Comparison of ENCODE assay signal across 1 cellular context in the genomic region with DNA sequence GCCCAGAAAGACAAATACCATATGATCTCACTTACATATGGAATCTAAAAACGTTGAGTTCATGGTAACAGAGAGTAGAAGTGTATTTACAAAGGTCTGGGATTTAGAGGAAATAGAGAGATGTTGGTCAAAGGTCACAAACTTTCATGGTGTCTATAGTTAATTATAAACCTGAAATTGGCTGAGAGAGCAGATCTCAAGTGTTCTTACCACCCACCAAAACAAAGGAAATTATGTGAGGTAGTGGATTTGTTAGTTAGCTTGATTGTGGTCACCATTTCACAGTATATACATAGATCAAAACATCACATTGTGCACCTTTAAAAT.
TF ChIP-seq lines count a peak whose summit lies in the region.

No MANE protein-coding gene starts in this region.

TF ChIP-seq in HepG2, 621 proteins besides CTCF, POLR2A, EP300 and RAD21 (continued from another document):
- TF ChIP-seq, protein P1, sequence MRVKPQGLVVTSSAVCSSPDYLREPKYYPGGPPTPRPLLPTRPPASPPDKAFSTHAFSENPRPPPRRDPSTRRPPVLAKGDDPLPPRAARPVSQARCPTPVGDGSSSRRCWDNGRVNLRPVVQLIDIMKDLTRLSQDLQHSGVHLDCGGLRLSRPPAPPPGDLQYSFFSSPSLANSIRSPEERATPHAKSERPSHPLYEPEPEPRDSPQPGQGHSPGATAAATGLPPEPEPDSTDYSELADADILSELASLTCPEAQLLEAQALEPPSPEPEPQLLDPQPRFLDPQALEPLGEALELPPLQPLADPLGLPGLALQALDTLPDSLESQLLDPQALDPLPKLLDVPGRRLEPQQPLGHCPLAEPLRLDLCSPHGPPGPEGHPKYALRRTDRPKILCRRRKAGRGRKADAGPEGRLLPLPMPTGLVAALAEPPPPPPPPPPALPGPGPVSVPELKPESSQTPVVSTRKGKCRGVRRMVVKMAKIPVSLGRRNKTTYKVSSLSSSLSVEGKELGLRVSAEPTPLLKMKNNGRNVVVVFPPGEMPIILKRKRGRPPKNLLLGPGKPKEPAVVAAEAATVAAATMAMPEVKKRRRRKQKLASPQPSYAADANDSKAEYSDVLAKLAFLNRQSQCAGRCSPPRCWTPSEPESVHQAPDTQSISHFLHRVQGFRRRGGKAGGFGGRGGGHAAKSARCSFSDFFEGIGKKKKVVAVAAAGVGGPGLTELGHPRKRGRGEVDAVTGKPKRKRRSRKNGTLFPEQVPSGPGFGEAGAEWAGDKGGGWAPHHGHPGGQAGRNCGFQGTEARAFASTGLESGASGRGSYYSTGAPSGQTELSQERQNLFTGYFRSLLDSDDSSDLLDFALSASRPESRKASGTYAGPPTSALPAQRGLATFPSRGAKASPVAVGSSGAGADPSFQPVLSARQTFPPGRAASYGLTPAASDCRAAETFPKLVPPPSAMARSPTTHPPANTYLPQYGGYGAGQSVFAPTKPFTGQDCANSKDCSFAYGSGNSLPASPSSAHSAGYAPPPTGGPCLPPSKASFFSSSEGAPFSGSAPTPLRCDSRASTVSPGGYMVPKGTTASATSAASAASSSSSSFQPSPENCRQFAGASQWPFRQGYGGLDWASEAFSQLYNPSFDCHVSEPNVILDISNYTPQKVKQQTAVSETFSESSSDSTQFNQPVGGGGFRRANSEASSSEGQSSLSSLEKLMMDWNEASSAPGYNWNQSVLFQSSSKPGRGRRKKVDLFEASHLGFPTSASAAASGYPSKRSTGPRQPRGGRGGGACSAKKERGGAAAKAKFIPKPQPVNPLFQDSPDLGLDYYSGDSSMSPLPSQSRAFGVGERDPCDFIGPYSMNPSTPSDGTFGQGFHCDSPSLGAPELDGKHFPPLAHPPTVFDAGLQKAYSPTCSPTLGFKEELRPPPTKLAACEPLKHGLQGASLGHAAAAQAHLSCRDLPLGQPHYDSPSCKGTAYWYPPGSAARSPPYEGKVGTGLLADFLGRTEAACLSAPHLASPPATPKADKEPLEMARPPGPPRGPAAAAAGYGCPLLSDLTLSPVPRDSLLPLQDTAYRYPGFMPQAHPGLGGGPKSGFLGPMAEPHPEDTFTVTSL (CRISPR knock-in tag; IDR thresholded peaks at IDR 0.05; ENCODE audit: borderline replicate concordance), result peak; percentile 60; the same call in 1 of the 2 replicates
- TF ChIP-seq MTF2 (CRISPR knock-in tag; IDR thresholded peaks at IDR 0.05; ENCODE audit: borderline replicate concordance), result no peak
- TF ChIP-seq ZNF230 (CRISPR knock-in tag; IDR thresholded peaks at IDR 0.05), result no peak
- TF ChIP-seq, protein P2, sequence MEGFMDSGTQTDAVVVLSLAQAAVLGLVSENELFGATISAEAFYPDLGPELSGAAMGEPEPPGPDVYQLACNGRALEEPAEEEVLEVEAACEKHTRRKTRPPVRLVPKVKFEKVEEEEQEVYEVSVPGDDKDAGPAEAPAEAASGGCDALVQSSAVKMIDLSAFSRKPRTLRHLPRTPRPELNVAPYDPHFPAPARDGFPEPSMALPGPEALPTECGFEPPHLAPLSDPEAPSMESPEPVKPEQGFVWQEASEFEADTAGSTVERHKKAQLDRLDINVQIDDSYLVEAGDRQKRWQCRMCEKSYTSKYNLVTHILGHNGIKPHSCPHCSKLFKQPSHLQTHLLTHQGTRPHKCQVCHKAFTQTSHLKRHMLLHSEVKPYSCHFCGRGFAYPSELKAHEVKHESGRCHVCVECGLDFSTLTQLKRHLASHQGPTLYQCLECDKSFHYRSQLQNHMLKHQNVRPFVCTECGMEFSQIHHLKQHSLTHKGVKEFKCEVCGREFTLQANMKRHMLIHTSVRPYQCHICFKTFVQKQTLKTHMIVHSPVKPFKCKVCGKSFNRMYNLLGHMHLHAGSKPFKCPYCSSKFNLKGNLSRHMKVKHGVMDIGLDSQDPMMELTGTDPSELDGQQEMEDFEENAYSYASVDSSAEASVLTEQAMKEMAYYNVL (CRISPR knock-in tag; IDR thresholded peaks at IDR 0.05; ENCODE audit: borderline replicate concordance), result no peak
- TF ChIP-seq ZNF264 (CRISPR knock-in tag; IDR thresholded peaks at IDR 0.05), result 0 out of 2 replicates have a peak, but pooled peaks have one; percentile 27
- TF ChIP-seq JARID2 (CRISPR knock-in tag; IDR thresholded peaks at IDR 0.05; ENCODE audit: insufficient replicate concordance), result no peak
- TF ChIP-seq, protein P3, sequence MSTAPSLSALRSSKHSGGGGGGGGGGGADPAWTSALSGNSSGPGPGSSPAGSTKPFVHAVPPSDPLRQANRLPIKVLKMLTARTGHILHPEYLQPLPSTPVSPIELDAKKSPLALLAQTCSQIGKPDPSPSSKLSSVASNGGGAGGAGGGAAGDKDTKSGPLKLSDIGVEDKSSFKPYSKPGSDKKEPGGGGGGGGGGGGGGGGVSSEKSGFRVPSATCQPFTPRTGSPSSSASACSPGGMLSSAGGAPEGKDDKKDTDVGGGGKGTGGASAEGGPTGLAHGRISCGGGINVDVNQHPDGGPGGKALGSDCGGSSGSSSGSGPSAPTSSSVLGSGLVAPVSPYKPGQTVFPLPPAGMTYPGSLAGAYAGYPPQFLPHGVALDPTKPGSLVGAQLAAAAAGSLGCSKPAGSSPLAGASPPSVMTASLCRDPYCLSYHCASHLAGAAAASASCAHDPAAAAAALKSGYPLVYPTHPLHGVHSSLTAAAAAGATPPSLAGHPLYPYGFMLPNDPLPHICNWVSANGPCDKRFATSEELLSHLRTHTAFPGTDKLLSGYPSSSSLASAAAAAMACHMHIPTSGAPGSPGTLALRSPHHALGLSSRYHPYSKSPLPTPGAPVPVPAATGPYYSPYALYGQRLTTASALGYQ (CRISPR knock-in tag; IDR thresholded peaks at IDR 0.05), result 0 out of 2 replicates have a peak, but pooled peaks have one; percentile 13
- TF ChIP-seq SALL2 (CRISPR knock-in tag; IDR thresholded peaks at IDR 0.05), result no peak
- TF ChIP-seq, protein P4, sequence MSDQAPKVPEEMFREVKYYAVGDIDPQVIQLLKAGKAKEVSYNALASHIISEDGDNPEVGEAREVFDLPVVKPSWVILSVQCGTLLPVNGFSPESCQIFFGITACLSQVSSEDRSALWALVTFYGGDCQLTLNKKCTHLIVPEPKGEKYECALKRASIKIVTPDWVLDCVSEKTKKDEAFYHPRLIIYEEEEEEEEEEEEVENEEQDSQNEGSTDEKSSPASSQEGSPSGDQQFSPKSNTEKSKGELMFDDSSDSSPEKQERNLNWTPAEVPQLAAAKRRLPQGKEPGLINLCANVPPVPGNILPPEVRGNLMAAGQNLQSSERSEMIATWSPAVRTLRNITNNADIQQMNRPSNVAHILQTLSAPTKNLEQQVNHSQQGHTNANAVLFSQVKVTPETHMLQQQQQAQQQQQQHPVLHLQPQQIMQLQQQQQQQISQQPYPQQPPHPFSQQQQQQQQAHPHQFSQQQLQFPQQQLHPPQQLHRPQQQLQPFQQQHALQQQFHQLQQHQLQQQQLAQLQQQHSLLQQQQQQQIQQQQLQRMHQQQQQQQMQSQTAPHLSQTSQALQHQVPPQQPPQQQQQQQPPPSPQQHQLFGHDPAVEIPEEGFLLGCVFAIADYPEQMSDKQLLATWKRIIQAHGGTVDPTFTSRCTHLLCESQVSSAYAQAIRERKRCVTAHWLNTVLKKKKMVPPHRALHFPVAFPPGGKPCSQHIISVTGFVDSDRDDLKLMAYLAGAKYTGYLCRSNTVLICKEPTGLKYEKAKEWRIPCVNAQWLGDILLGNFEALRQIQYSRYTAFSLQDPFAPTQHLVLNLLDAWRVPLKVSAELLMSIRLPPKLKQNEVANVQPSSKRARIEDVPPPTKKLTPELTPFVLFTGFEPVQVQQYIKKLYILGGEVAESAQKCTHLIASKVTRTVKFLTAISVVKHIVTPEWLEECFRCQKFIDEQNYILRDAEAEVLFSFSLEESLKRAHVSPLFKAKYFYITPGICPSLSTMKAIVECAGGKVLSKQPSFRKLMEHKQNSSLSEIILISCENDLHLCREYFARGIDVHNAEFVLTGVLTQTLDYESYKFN (CRISPR knock-in tag; conservative IDR thresholded peaks at IDR 0.05), result peak; percentile 96
- peak; percentile 95 for TF ChIP-seq HNRNPUL1 (IDR thresholded peaks at IDR 0.05; ENCODE audit: low read depth, low read length)
- TF ChIP-seq NR2F2 (IDR thresholded peaks at IDR 0.05; ENCODE audit: borderline replicate concordance, low read depth), result peak; percentile 76; the same call in 1 of the 2 replicates
- TF ChIP-seq MEF2D (CRISPR knock-in tag; IDR thresholded peaks at IDR 0.05), result 0 out of 2 replicates have a peak, but pooled peaks have one; percentile 49
- peak; percentile 84 for TF ChIP-seq FOXA3 (CRISPR knock-in tag; IDR thresholded peaks at IDR 0.05)
- TF ChIP-seq EHMT2 (IDR thresholded peaks at IDR 0.05; ENCODE audit: borderline replicate concordance, low read depth, low read length), result no peak; the same call in 1 of the 2 replicates
- TF ChIP-seq SIX1 (CRISPR knock-in tag; IDR thresholded peaks at IDR 0.05; ENCODE audit: borderline replicate concordance), result peak; percentile 75; the same call in 1 of the 2 replicates
- no peak for TF ChIP-seq ZFP41 (CRISPR knock-in tag; IDR thresholded peaks at IDR 0.05; ENCODE audit: borderline replicate concordance)
- TF ChIP-seq RXRB (CRISPR knock-in tag; IDR thresholded peaks at IDR 0.05; ENCODE audit: borderline replicate concordance), result peak; percentile 89
- TF ChIP-seq SKI (IDR thresholded peaks at IDR 0.05; ENCODE audit: partially characterized antibody), result peak; percentile 74
- peak; percentile 64 for TF ChIP-seq HNF4G (IDR thresholded peaks at IDR 0.05; ENCODE audit: borderline replicate concordance, low read depth, low read length)
- no peak for TF ChIP-seq HNF4G (CRISPR knock-in tag; IDR thresholded peaks at IDR 0.05; ENCODE audit: borderline replicate concordance, low read depth)
- TF ChIP-seq, protein P5, sequence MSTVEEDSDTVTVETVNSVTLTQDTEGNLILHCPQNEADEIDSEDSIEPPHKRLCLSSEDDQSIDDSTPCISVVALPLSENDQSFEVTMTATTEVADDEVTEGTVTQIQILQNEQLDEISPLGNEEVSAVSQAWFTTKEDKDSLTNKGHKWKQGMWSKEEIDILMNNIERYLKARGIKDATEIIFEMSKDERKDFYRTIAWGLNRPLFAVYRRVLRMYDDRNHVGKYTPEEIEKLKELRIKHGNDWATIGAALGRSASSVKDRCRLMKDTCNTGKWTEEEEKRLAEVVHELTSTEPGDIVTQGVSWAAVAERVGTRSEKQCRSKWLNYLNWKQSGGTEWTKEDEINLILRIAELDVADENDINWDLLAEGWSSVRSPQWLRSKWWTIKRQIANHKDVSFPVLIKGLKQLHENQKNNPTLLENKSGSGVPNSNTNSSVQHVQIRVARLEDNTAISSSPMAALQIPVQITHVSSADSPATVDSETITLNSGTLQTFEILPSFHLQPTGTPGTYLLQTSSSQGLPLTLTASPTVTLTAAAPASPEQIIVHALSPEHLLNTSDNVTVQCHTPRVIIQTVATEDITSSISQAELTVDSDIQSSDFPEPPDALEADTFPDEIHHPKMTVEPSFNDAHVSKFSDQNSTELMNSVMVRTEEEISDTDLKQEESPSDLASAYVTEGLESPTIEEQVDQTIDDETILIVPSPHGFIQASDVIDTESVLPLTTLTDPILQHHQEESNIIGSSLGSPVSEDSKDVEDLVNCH (CRISPR knock-in tag; IDR thresholded peaks at IDR 0.05), result no peak
- TF ChIP-seq MED1 (CRISPR knock-in tag; IDR thresholded peaks at IDR 0.05), result peak; percentile 55; the same call in 1 of the 2 replicates
- peak; percentile 48; the same call in 1 of the 2 replicates for TF ChIP-seq ZBTB21 (CRISPR knock-in tag; IDR thresholded peaks at IDR 0.05)
- peak; percentile 17; the same call in 1 of the 2 replicates for TF ChIP-seq CEBPG (CRISPR knock-in tag; IDR thresholded peaks at IDR 0.05)
- peak; percentile 34; the same call in 1 of the 2 replicates for TF ChIP-seq ZNF331 (CRISPR knock-in tag; IDR thresholded peaks at IDR 0.05)
- TF ChIP-seq PHF8 (CRISPR knock-in tag; IDR thresholded peaks at IDR 0.05), result no peak
- no peak for TF ChIP-seq ZSCAN21 (CRISPR knock-in tag; IDR thresholded peaks at IDR 0.05; ENCODE audit: borderline replicate concordance)
- TF ChIP-seq SMAD3 (CRISPR knock-in tag; IDR thresholded peaks at IDR 0.05), result 0 out of 2 replicates have a peak, but pooled peaks have one; percentile 36
- TF ChIP-seq, protein P6, sequence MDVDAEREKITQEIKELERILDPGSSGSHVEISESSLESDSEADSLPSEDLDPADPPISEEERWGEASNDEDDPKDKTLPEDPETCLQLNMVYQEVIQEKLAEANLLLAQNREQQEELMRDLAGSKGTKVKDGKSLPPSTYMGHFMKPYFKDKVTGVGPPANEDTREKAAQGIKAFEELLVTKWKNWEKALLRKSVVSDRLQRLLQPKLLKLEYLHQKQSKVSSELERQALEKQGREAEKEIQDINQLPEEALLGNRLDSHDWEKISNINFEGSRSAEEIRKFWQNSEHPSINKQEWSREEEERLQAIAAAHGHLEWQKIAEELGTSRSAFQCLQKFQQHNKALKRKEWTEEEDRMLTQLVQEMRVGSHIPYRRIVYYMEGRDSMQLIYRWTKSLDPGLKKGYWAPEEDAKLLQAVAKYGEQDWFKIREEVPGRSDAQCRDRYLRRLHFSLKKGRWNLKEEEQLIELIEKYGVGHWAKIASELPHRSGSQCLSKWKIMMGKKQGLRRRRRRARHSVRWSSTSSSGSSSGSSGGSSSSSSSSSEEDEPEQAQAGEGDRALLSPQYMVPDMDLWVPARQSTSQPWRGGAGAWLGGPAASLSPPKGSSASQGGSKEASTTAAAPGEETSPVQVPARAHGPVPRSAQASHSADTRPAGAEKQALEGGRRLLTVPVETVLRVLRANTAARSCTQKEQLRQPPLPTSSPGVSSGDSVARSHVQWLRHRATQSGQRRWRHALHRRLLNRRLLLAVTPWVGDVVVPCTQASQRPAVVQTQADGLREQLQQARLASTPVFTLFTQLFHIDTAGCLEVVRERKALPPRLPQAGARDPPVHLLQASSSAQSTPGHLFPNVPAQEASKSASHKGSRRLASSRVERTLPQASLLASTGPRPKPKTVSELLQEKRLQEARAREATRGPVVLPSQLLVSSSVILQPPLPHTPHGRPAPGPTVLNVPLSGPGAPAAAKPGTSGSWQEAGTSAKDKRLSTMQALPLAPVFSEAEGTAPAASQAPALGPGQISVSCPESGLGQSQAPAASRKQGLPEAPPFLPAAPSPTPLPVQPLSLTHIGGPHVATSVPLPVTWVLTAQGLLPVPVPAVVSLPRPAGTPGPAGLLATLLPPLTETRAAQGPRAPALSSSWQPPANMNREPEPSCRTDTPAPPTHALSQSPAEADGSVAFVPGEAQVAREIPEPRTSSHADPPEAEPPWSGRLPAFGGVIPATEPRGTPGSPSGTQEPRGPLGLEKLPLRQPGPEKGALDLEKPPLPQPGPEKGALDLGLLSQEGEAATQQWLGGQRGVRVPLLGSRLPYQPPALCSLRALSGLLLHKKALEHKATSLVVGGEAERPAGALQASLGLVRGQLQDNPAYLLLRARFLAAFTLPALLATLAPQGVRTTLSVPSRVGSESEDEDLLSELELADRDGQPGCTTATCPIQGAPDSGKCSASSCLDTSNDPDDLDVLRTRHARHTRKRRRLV (CRISPR knock-in tag; IDR thresholded peaks at IDR 0.05), result no peak
- no peak for TF ChIP-seq ZFP82 (CRISPR knock-in tag; IDR thresholded peaks at IDR 0.05; ENCODE audit: borderline replicate concordance)
